In the genomic region with DNA sequence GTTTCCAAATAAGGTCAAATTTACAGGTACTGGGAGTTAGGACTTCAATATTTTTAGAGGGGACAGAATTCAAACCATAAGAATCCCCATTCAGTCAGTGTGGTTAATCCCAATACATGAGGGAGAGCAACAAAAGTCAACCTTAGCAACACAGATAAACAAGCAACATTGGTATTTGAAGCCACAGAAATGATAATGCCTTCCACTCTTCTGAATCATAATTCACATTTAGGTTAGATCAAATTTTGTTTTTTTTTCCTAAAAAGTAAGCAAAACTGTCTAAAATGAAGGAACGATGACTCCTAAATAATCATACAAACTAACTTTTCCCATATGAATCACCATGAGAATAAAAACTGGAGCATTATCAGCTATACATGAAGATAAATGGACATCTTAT, we compare ENCODE assay signal across 16 cellular contexts.
A peak's percentile ranks its signal among the peaks of the same experiment; 100 is the strongest.
DNase-seq lines count a peak whose midpoint lies in the region; TF ChIP-seq lines count a peak whose summit lies in the region.
"Had no signal": no experiment of that assay in that cellular context is flagged by ENCODE, and none has a peak within 500 bp of the region (broad histone marks: within the 10 kb centered on the region; RNA-seq: fewer than 3 reads in every experiment).

No MANE protein-coding gene starts in this region.

- TF ChIP-seq CTCF in nephron progenitor cell (IDR thresholded peaks at IDR 0.05) = no peak

- no peaks in the 10 kb centered on the region for H3K36me3 ChIP-seq in SJSA1
- H3K36me3 ChIP-seq: esophagus squamous epithelium had no signal

- no peaks in the 10 kb centered on the region for H3K4me1 Mint-ChIP-seq in nephron progenitor cell
- H3K4me1 Mint-ChIP-seq: brain had no signal

- H3K9me3 Mint-ChIP-seq in nephron progenitor cell = no peaks in the 10 kb centered on the region
- H3K9me3 Mint-ChIP-seq: brain had no signal

- peak overlapping the region; percentile 76 for H3K27ac ChIP-seq in SJSA1
- H3K27ac ChIP-seq: esophagus squamous epithelium had no signal

- H3K4me3 ChIP-seq in SJSA1 = no peak overlapping the region
- H3K4me3 ChIP-seq: esophagus squamous epithelium had no signal

- no peaks in the 10 kb centered on the region for H3K36me3 Mint-ChIP-seq in nephron progenitor cell (ENCODE audit: low read depth)
- H3K36me3 Mint-ChIP-seq: brain had no signal

- H3K27me3 Mint-ChIP-seq in nephron progenitor cell (ENCODE audit: low read depth, poor library complexity) = peaks cover 3% of the 10 kb centered on the region
- H3K27me3 Mint-ChIP-seq: brain had no signal

- DNase-seq in ELR (ENCODE audit: low read depth) = peak; percentile 86
- peak in 1 of 2 experiments; percentile 38 for DNase-seq in SJSA1 (ENCODE audit: low read depth in 1 of 2, low spot score in 2 of 2)
- peak; percentile 80 for DNase-seq in fibroblast of gingiva (ENCODE audit: low read depth)
- peak; percentile 28 for DNase-seq in renal cortical epithelial cell (ENCODE audit: low read depth)
- DNase-seq in amniotic stem cell (lab: John Stamatoyannopoulos, UW) = no peak
- DNase-seq in SIG-M5 treated with dmso at 0.1 percent for 504 hours (lab: John Stamatoyannopoulos, UW; ENCODE audit: unreplicated experiment) = no peak
- no peak for DNase-seq in nephron progenitor cell
- no peak for DNase-seq in NCI-H774 (lab: John Stamatoyannopoulos, UW)
- DNase-seq: activated CD8-positive, alpha-beta memory T cell treated with anti-CD3 and anti-CD28 coated beads, Interleukin-2, amount 50 U/mL, for 4 hours; activated naive CD4-positive, alpha-beta T cell treated with Interleukin-2 at 50 U/mL for 16 hours; C1 segment of cervical spinal cord; esophagus squamous epithelium; NCI-H1105 treated with DMSO at 0.1 percent for 48 hours; stimulated activated CD4-positive, alpha-beta T cell treated with anti-CD3 and anti-CD28 coated beads, Interleukin-4, amount 100 ng/mL, for 24 hours; stimulated activated CD8-positive, alpha-beta memory T cell treated with anti-CD3 and anti-CD28 coated beads, Interleukin-4, amount 100 ng/mL, for 48 hours had no signal

- H3K27me3 ChIP-seq in SJSA1 (replicated peaks) = no peaks in the 10 kb centered on the region
- H3K27me3 ChIP-seq: esophagus squamous epithelium had no signal

- H3K4me1 ChIP-seq in SJSA1 (replicated peaks) = peaks cover 43% of the 10 kb centered on the region

- no peaks in the 10 kb centered on the region for H3K9me3 ChIP-seq in SJSA1 (replicated peaks)
- H3K9me3 ChIP-seq: esophagus squamous epithelium had no signal

- H3K4me3 Mint-ChIP-seq in nephron progenitor cell = no peak overlapping the region
- H3K4me3 Mint-ChIP-seq: brain had no signal

- H3K27ac Mint-ChIP-seq in nephron progenitor cell = no peak overlapping the region
- H3K27ac Mint-ChIP-seq: brain had no signal

Comparison
In these comparisons a context has a peak if more than half of its experiments do, and no peak if none do; other contexts are left out.
1. DNase-seq: peak in ELR (single experiment), fibroblast of gingiva (single experiment) and renal cortical epithelial cell (single experiment); none in amniotic stem cell (single experiment), SIG-M5 treated with dmso at 0.1 percent for 504 hours (single experiment), nephron progenitor cell (single experiment) and NCI-H774 (single experiment).